ENCODE assay signal across 9 cellular contexts in the genomic region with DNA sequence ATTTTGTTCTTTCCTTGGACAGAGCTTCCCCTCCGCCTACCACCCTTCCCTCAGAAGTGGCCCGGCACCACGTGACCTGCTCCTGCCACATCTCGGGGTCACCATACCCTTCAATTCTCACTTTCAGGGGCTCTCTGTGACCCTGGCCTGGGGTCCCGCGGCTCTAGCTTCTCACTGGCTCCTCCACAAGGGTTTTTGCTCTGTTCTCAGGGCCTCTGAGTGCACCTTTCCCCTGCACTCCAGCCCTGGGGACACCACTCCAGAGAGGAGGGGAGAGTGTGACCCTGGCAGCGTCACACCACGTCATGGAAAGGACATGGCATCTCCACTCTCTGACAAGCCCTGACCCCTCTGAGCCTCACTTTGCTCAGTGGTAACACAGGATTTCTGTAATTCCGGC. TPM values are rescaled to one million over a fixed set of nuclear protein-coding genes. Genes with fewer than 3 reads are reported as not detected.
"Had no signal": no experiment of that assay in that cellular context is flagged by ENCODE, and none has a peak within 500 bp of the region (broad histone marks: within the 10 kb centered on the region; RNA-seq: fewer than 3 reads in every experiment).

No MANE protein-coding gene starts in this region.

- H3K36me3 ChIP-seq: HAP-1 had no signal

- DNase-seq: H7, HFFc6, IMR-90, KBM-7 had no signal

- H3K9me3 ChIP-seq: HAP-1 had no signal

- H3K27ac ChIP-seq: HL-60 had no signal

- ATAC-seq: GM23338, HCT116 had no signal

- H3K4me2 ChIP-seq: GM23338 had no signal

- H2AFZ ChIP-seq: GM23338 had no signal

- H3K4me3 ChIP-seq: GM23338, HAP-1 had no signal

RNA-seq across cellular contexts. Expression of gene POU2F3, which starts 17.4 kb away (rescaled TPM):
- total RNA-seq: H7, HFFc6, HT1080 had no signal
